ENCODE assay signal across 8 cellular contexts in genomic region chr4:43132010-43132582, GRCh38.
DNase-seq lines count a peak whose midpoint lies in the region; ATAC-seq and TF ChIP-seq lines count a peak whose summit lies in the region.

No MANE protein-coding gene starts in this region.

- ATAC-seq in GM19467 (IDR thresholded peaks at IDR 0.05; ENCODE audit: unreplicated experiment): peak; percentile 71
- ATAC-seq in HG02973 (IDR thresholded peaks at IDR 0.05; ENCODE audit: unreplicated experiment): no peak

- H3K36me3 ChIP-seq in ascending aorta: no peaks in the 10 kb centered on the region

- intact Hi-C loops in ascending aorta (cut with DNase I): loop anchor here (2.0 kb wide), 1 partner anchor 137 kb away; no protein-coding TSS in a partner anchor

- TF ChIP-seq CTCF in ascending aorta (IDR thresholded peaks at IDR 0.05): peak; percentile 20 to 77 (median 68)

- no peaks in the 10 kb centered on the region for H3K4me1 ChIP-seq in ascending aorta

- H3K27ac ChIP-seq in ascending aorta: no peak overlapping the region

- no peak overlapping the region for H3K4me3 ChIP-seq in ascending aorta

- no peaks in the 10 kb centered on the region for H3K27me3 ChIP-seq in ascending aorta

- H3K9me3 ChIP-seq in ascending aorta: no peaks in the 10 kb centered on the region

- DNase-seq in ELF-1 (ENCODE audit: low read depth, low spot score) (peak; percentile 12), HK-2 (ENCODE audit: unreplicated experiment) (peak; percentile 53), NOMO-1 treated with DMSO at 0.1 percent for 48 hours (lab: John Stamatoyannopoulos, UW; ENCODE audit: unreplicated experiment) (peak; percentile 63), ascending aorta (ENCODE audit: low spot score in 2 of 2) (peak in 1 of 2 donors; percentile 65), inferior parietal cortex (ENCODE audit: extremely low spot score) (peak; percentile 85)
- DNase-seq in stimulated activated CD4-positive, alpha-beta T cell treated with anti-CD3 and anti-CD28 coated beads, Interleukin-1b, Interleukin-23, amount 100 ng/mL, for 48 hours: peak; percentile 26
